ENCODE assay signal across 8 cellular contexts in genomic region chr1:161071886-161072371, GRCh38. TPM values are rescaled to one million over a fixed set of nuclear protein-coding genes. Genes with fewer than 3 reads are reported as not detected.
DNase-seq lines count a peak whose midpoint lies in the region; ATAC-seq, FAIRE-seq and TF ChIP-seq lines count a peak whose summit lies in the region.

No MANE protein-coding gene starts in this region.

- peaks cover 20% of the 10 kb centered on the region for H3K36me3 Mint-ChIP-seq in activated CD4-positive, alpha-beta T cell treated with anti-CD3 and anti-CD28 coated beads for 36 hours (ENCODE audit: low read depth)
- H3K36me3 Mint-ChIP-seq in naive thymus-derived CD4-positive, alpha-beta T cell, result peaks cover 3 to 25% (median 6%) of the 10 kb centered on the region in 5 donors

- H3K18ac ChIP-seq in H1 (ENCODE audit: extremely low read depth, low read length), result no peak overlapping the region

- no peaks in the 10 kb centered on the region for H3K79me1 ChIP-seq in H1 (ENCODE audit: low read depth, low read length)

- no peak overlapping the region for H4K91ac ChIP-seq in H1 (replicated peaks; ENCODE audit: insufficient read length, low read length)

- H3K9ac ChIP-seq in H1 (replicated peaks in 1 of 4; ENCODE audit: extremely low read depth in 1 of 4, low read depth in 3 of 4, low read length in 3 of 4), result no peak overlapping the region

- no peak overlapping the region for H2AK5ac ChIP-seq in H1 (ENCODE audit: low read depth, low read length)

- no peaks in the 10 kb centered on the region for H3K27me3 Mint-ChIP-seq in activated CD4-positive, alpha-beta T cell treated with anti-CD3 and anti-CD28 coated beads for 36 hours
- H3K27me3 Mint-ChIP-seq in naive thymus-derived CD4-positive, alpha-beta T cell, result no peaks in the 10 kb centered on the region

- H3K23ac ChIP-seq in H1 (ENCODE audit: insufficient read length), result no peak overlapping the region

- no peaks in the 10 kb centered on the region for H3K27me3 ChIP-seq in H1 (replicated peaks in 1 of 4; ENCODE audit: control insufficient read depth in 3 of 4, extremely low read depth in 1 of 4, insufficient read depth in 3 of 4, low read length in 3 of 4)
- no peaks in the 10 kb centered on the region for H3K27me3 ChIP-seq in naive thymus-derived CD4-positive, alpha-beta T cell (ENCODE audit: control insufficient read depth in 2 of 2, insufficient read depth in 2 of 2, low read length in 2 of 2)

- 0 out of 2 replicates have a peak overlapping the region, but pooled peaks have one; percentile 44 for H2BK5ac ChIP-seq in H1 (ENCODE audit: low read depth, low read length)

- H3K4me2 ChIP-seq in H1 (ENCODE audit: insufficient read depth in 1 of 2, low read depth in 2 of 2, low read length in 2 of 2), result no peak overlapping the region

- intact Hi-C loops in activated CD4-positive, alpha-beta T cell treated with anti-CD3 and anti-CD28 coated beads for 36 hours (cut with DNase I, micrococcal nuclease), result loop anchor here (1.0 to 5.0 kb wide), 3 partner anchors 25 to 67 kb away; partner anchors contain the start of gene TSTD1 (in 1 of the 2)
- intact Hi-C loops in naive thymus-derived CD4-positive, alpha-beta T cell (cut with micrococcal nuclease), result loop anchor here in 1 of 2 donors (1.0 kb wide), 1 partner anchor 67 kb away; no protein-coding TSS in a partner anchor

- peak overlapping the region; percentile 21 for H3K4ac ChIP-seq in H1 (replicated peaks; ENCODE audit: insufficient read length, low read depth, low read length)

- no peaks in the 10 kb centered on the region for H3K36me3 ChIP-seq in H1 (ENCODE audit: control insufficient read depth in 2 of 4, insufficient read depth in 4 of 4, low read length in 3 of 4)
- H3K36me3 ChIP-seq in naive thymus-derived CD4-positive, alpha-beta T cell (ENCODE audit: control insufficient read depth in 2 of 3, insufficient read depth in 3 of 3, low read length in 3 of 3), result peaks cover 0 to 8% (median 0%) of the 10 kb centered on the region in 3 experiments

- no peak for FAIRE-seq in H1 (lab: Jason Lieb, UNC)

- no peak for TF ChIP-seq POLR2A in H1 (IDR thresholded peaks at IDR 0.05; ENCODE audit: control extremely low read depth in 1 of 2, low read depth in 2 of 2, low read length in 2 of 2)

- peak overlapping the region; percentile 54 for H3K56ac ChIP-seq in H1 (replicated peaks; ENCODE audit: insufficient read length, low read depth, low read length)

- H3K27ac ChIP-seq in H1 (ENCODE audit: low read depth, low read length), result no peak overlapping the region
- H3K27ac ChIP-seq in naive thymus-derived CD4-positive, alpha-beta T cell (ENCODE audit: low read depth, low read length), result no peak overlapping the region

- no peak overlapping the region for H2BK120ac ChIP-seq in H1 (replicated peaks; ENCODE audit: low read depth, low read length)

- POLR2A ChIA-PET in activated CD4-positive, alpha-beta T cell treated with anti-CD3 and anti-CD28 coated beads for 36 hours (lab: Charles Lee), result no interaction called here
- POLR2A ChIA-PET in H1 (lab: Charles Lee; ENCODE audit: partially characterized antibody), result interaction anchor here (0.6 to 2.5 kb wide), 5 partner anchors 25 to 60 kb away, joined by 3 to 6 read pairs (median 3); partner anchors contain the start of genes DEDD and USF1
- POLR2A ChIA-PET in naive thymus-derived CD4-positive, alpha-beta T cell (lab: Charles Lee), result interaction anchor here (0.5 to 10.9 kb wide), 6 partner anchors 16 to 237 kb away, joined by 3 to 377 read pairs (median 20); partner anchors contain the start of genes DEDD, KLHDC9, TSTD1 and USF1

- H4K5ac ChIP-seq in H1 (ENCODE audit: insufficient read length, low read depth, low read length), result no peak overlapping the region

- no peak overlapping the region; the same call in 1 of the 2 replicates for H2BK15ac ChIP-seq in H1 (ENCODE audit: low read length)

- peak; percentile 72 to 84 (median 81) for TF ChIP-seq CTCF in H1 (IDR thresholded peaks at IDR 0.05; ENCODE audit: control extremely low read depth in 1 of 3, insufficient read depth in 1 of 3, low read depth in 1 of 3, low read length in 3 of 3)

- H3K79me2 ChIP-seq in H1 (ENCODE audit: control insufficient read depth in 1 of 2, insufficient read depth in 2 of 2, low read length in 2 of 2), result no peaks in the 10 kb centered on the region

- no peaks in the 10 kb centered on the region for H3K23me2 ChIP-seq in H1 (ENCODE audit: low read depth, low read length)

- no peak overlapping the region for H2BK20ac ChIP-seq in H1 (ENCODE audit: low read length)

- no peak for ATAC-seq in activated CD4-positive, alpha-beta T cell treated with anti-CD3 and anti-CD28 coated beads for 36 hours
- no peak for ATAC-seq in naive thymus-derived CD4-positive, alpha-beta T cell
- ATAC-seq in GM21528 (IDR thresholded peaks at IDR 0.05; ENCODE audit: low FRiP score, unreplicated experiment) (no peak), HG03460 (IDR thresholded peaks at IDR 0.05; ENCODE audit: unreplicated experiment) (no peak), GM21367 (IDR thresholded peaks at IDR 0.05; ENCODE audit: unreplicated experiment) (no peak)

- TF ChIP-seq EP300 in H1 (IDR thresholded peaks at IDR 0.05; ENCODE audit: borderline replicate concordance in 1 of 2, low read depth in 2 of 2, low read length in 2 of 2), result no peak

- no peak overlapping the region for H3K4me3 Mint-ChIP-seq in activated CD4-positive, alpha-beta T cell treated with anti-CD3 and anti-CD28 coated beads for 36 hours
- peak overlapping the region in 4 of 10 donors; percentile 11 to 46 (median 19) for H3K4me3 Mint-ChIP-seq in naive thymus-derived CD4-positive, alpha-beta T cell

- H3K9me3 ChIP-seq in H1 (ENCODE audit: insufficient read depth in 2 of 2, low read depth in 1 of 2, low read length in 1 of 2), result no peaks in the 10 kb centered on the region
- no peaks in the 10 kb centered on the region for H3K9me3 ChIP-seq in naive thymus-derived CD4-positive, alpha-beta T cell (ENCODE audit: control insufficient read depth in 2 of 3, low read length in 3 of 3)

- 84% methylated on average over 9 of the region's 9 CpGs; no CpG with 5 or more reads in 1 of the 2 experiments for WGBS in H1 (ENCODE audit: extremely low coverage in 1 of 2, insufficient coverage in 1 of 2, insufficient read length in 1 of 2, insufficient replicate concordance in 2 of 2, low coverage in 1 of 2, low lambda C conversion rate in 2 of 2, missing lambda C conversion rate in 1 of 2), 2 experiments

- H4K8ac ChIP-seq in H1 (ENCODE audit: extremely low read depth, insufficient read depth, low read length), result peak overlapping the region; percentile 45

- no peak overlapping the region for H3K4me3 ChIP-seq in H1 (ENCODE audit: extremely low read depth in 1 of 4, insufficient read depth in 2 of 4, low read depth in 3 of 4, low read length in 4 of 4)
- no peak overlapping the region for H3K4me3 ChIP-seq in naive thymus-derived CD4-positive, alpha-beta T cell (ENCODE audit: low read length)

- H4K20me1 ChIP-seq in H1 (replicated peaks in 1 of 2; ENCODE audit: control insufficient read depth in 1 of 2, insufficient read depth in 2 of 2, low read length in 2 of 2), result peaks cover 0 to 3% of the 10 kb centered on the region in 2 experiments

- peaks cover 35% of the 10 kb centered on the region for H3K4me1 Mint-ChIP-seq in activated CD4-positive, alpha-beta T cell treated with anti-CD3 and anti-CD28 coated beads for 36 hours
- H3K4me1 Mint-ChIP-seq in naive thymus-derived CD4-positive, alpha-beta T cell, result peaks cover 21 to 47% (median 42%) of the 10 kb centered on the region in 7 donors

- CTCF ChIA-PET in activated CD4-positive, alpha-beta T cell treated with anti-CD3 and anti-CD28 coated beads for 36 hours (lab: Charles Lee), result interaction anchor here (0.6 to 8.3 kb wide), 13 partner anchors 8 to 365 kb away, joined by 3 to 126 read pairs (median 3); partner anchors contain the start of genes KLHDC9 and PPOX
- CTCF ChIA-PET in H1 (lab: Charles Lee; ENCODE audit: partially characterized antibody), result interaction anchor here (0.6 to 17.8 kb wide), 23 partner anchors 11 to 703 kb away, joined by 3 to 282 read pairs (median 4); partner anchors contain the start of genes F11R, KLHDC9, LY9 and NECTIN4
- CTCF ChIA-PET in naive thymus-derived CD4-positive, alpha-beta T cell (lab: Charles Lee), result interaction anchor here (0.7 to 6.7 kb wide), 4 partner anchors 26 to 105 kb away, joined by 3 to 120 read pairs (median 39); partner anchors contain the start of genes KLHDC9, TSTD1 and USF1

- H3K4me1 ChIP-seq in H1 (replicated peaks in 1 of 4; ENCODE audit: control insufficient read depth in 3 of 4, insufficient read depth in 4 of 4, low read length in 3 of 4), result peaks cover 0 to 8% (median 3%) of the 10 kb centered on the region in 4 experiments; a peak in 3 of 7 replicates
- H3K4me1 ChIP-seq in naive thymus-derived CD4-positive, alpha-beta T cell (ENCODE audit: control insufficient read depth in 2 of 2, insufficient read depth in 2 of 2, low read length in 2 of 2), result peaks cover 19 to 31% of the 10 kb centered on the region in 2 donors

- DNase-seq in GDM1 (lab: John Stamatoyannopoulos, UW) (peak; percentile 62), M059J (ENCODE audit: low read depth) (peak; percentile 46), H1 (ENCODE audit: low read depth in 1 of 2, low spot score in 2 of 2) (peak; percentile 33 to 65)
- peak; percentile 75 for DNase-seq in activated CD4-positive, alpha-beta T cell treated with anti-CD3 and anti-CD28 coated beads for 36 hours
- DNase-seq in naive thymus-derived CD4-positive, alpha-beta T cell, result peak; percentile 18 to 50 (median 43)

- H3K14ac ChIP-seq in H1 (ENCODE audit: insufficient read length), result no peak overlapping the region

- peak overlapping the region; percentile 19 for H3K27ac Mint-ChIP-seq in activated CD4-positive, alpha-beta T cell treated with anti-CD3 and anti-CD28 coated beads for 36 hours
- peak overlapping the region; percentile 27 to 99 (median 91) for H3K27ac Mint-ChIP-seq in naive thymus-derived CD4-positive, alpha-beta T cell

- no peak overlapping the region for H2AFZ ChIP-seq in H1 (ENCODE audit: low read length)

- peak; percentile 66 to 81 for TF ChIP-seq RAD21 in H1 (IDR thresholded peaks at IDR 0.05 in 1 of 2, conservative IDR thresholded peaks at IDR 0.05 in 1 of 2; ENCODE audit: low read depth in 2 of 2, low read length in 2 of 2)

- H2BK12ac ChIP-seq in H1 (ENCODE audit: low read depth, low read length), result 0 out of 2 replicates have a peak overlapping the region, but pooled peaks have one; percentile 84

- H3K9me3 Mint-ChIP-seq in activated CD4-positive, alpha-beta T cell treated with anti-CD3 and anti-CD28 coated beads for 36 hours (ENCODE audit: low read depth), result peaks cover 2% of the 10 kb centered on the region
- peaks cover 0 to 1% (median 0%) of the 10 kb centered on the region in 11 donors for H3K9me3 Mint-ChIP-seq in naive thymus-derived CD4-positive, alpha-beta T cell

RNA-seq across cellular contexts. Expression of gene ARHGAP30, which starts 2.2 kb away (rescaled TPM):
- total RNA-seq in M059J (2014; rRNA removed; shearing (Covaris generic)), result 0.12 TPM in 1 of 2 replicates, not detected in the other
- 100 to 1,000 TPM; 125 to 165 TPM for total RNA-seq in activated CD4-positive, alpha-beta T cell treated with anti-CD3 and anti-CD28 coated beads for 36 hours
- total RNA-seq in H1 (2021; fragmentation: NEBNext Ultra II Directional; extraction: Animal tissue kit (Norgen Biotek cat#: 25700)), result 0.39 and 0.40 TPM in 2 replicates
- 0.27 and 0.50 TPM in 2 replicates for polyA plus RNA-seq in H1 (2011; rRNA removed)
- polyA plus RNA-seq in H1 (2011; cell fraction: cytosol; rRNA removed), result 0.66 TPM
- 0.57 TPM for polyA plus RNA-seq in H1 (2011; cell fraction: nucleus; rRNA removed)
- polyA plus RNA-seq in H1 (2012, experiment 1 of 2), result 0.42 to 0.74 TPM (median 0.62 TPM) in 4 replicates
- 0.13 TPM for polyA plus RNA-seq in H1 (2012, experiment 2 of 2)
- 0.08 TPM for polyA plus RNA-seq in H1 (2013, experiment 1 of 2)
- polyA plus RNA-seq in H1 (2013, experiment 2 of 2), result 0.09 TPM
- polyA minus RNA-seq in H1 (2011; rRNA and poly(A)+ RNA removed), result 0.44 and 0.49 TPM in 2 replicates
- not detected for polyA minus RNA-seq in H1 (2011; cell fraction: cytosol; rRNA and poly(A)+ RNA removed)
- polyA minus RNA-seq in H1 (2011; cell fraction: nucleus; rRNA and poly(A)+ RNA removed), result 0.30 TPM
- total RNA-seq in naive thymus-derived CD4-positive, alpha-beta T cell, result 100 to 1,000 TPM; 152 to 291 (median 235) TPM
- polyA plus RNA-seq in naive thymus-derived CD4-positive, alpha-beta T cell, result 100 to 1,000 TPM; 128 to 258 TPM

RNA-seq across cellular contexts. Expression of gene NECTIN4, which starts 17.4 kb away (rescaled TPM):
- not detected in 2 replicates for total RNA-seq in M059J (2014; rRNA removed; shearing (Covaris generic))
- not detected for total RNA-seq in activated CD4-positive, alpha-beta T cell treated with anti-CD3 and anti-CD28 coated beads for 36 hours
- total RNA-seq in H1 (2021; fragmentation: NEBNext Ultra II Directional; extraction: Animal tissue kit (Norgen Biotek cat#: 25700)), result 0.19 and 0.29 TPM in 2 replicates
- polyA plus RNA-seq in H1 (2011; rRNA removed), result 0.71 and 0.86 TPM in 2 replicates
- polyA plus RNA-seq in H1 (2011; cell fraction: cytosol; rRNA removed), result 1.4 TPM
- polyA plus RNA-seq in H1 (2011; cell fraction: nucleus; rRNA removed), result 0.16 TPM
- polyA plus RNA-seq in H1 (2012, experiment 1 of 2), result 0.69 to 0.89 TPM (median 0.76 TPM) in 4 replicates
- polyA plus RNA-seq in H1 (2012, experiment 2 of 2), result 0.31 TPM
- 0.18 TPM for polyA plus RNA-seq in H1 (2013, experiment 1 of 2)
- polyA plus RNA-seq in H1 (2013, experiment 2 of 2), result 0.11 TPM
- 0.95 and 1.2 TPM in 2 replicates for polyA minus RNA-seq in H1 (2011; rRNA and poly(A)+ RNA removed)
- polyA minus RNA-seq in H1 (2011; cell fraction: cytosol; rRNA and poly(A)+ RNA removed), result not detected
- 0.80 TPM for polyA minus RNA-seq in H1 (2011; cell fraction: nucleus; rRNA and poly(A)+ RNA removed)
- not detected for total RNA-seq in naive thymus-derived CD4-positive, alpha-beta T cell
- not detected for polyA plus RNA-seq in naive thymus-derived CD4-positive, alpha-beta T cell

RNA-seq across cellular contexts. Expression of gene USF1, which starts 26.2 kb away (rescaled TPM):
- 82.7 and 89.0 TPM in 2 replicates for total RNA-seq in M059J (2014; rRNA removed; shearing (Covaris generic))
- 10 to 100 TPM; 34.5 to 42.8 TPM for total RNA-seq in activated CD4-positive, alpha-beta T cell treated with anti-CD3 and anti-CD28 coated beads for 36 hours
- total RNA-seq in H1 (2021; fragmentation: NEBNext Ultra II Directional; extraction: Animal tissue kit (Norgen Biotek cat#: 25700)), result 68.9 and 74.6 TPM in 2 replicates
- 45.7 and 50.3 TPM in 2 replicates for polyA plus RNA-seq in H1 (2011; rRNA removed)
- polyA plus RNA-seq in H1 (2011; cell fraction: cytosol; rRNA removed), result 44.0 TPM
- polyA plus RNA-seq in H1 (2011; cell fraction: nucleus; rRNA removed), result 137 TPM
- 48.6 to 69.9 TPM (median 68.1 TPM) in 4 replicates for polyA plus RNA-seq in H1 (2012, experiment 1 of 2)
- polyA plus RNA-seq in H1 (2012, experiment 2 of 2), result 51.8 TPM
- 31.1 TPM for polyA plus RNA-seq in H1 (2013, experiment 1 of 2)
- 31.4 TPM for polyA plus RNA-seq in H1 (2013, experiment 2 of 2)
- polyA minus RNA-seq in H1 (2011; rRNA and poly(A)+ RNA removed), result 133 and 196 TPM in 2 replicates
- 47.3 TPM for polyA minus RNA-seq in H1 (2011; cell fraction: cytosol; rRNA and poly(A)+ RNA removed)
- polyA minus RNA-seq in H1 (2011; cell fraction: nucleus; rRNA and poly(A)+ RNA removed), result 38.2 TPM
- total RNA-seq in naive thymus-derived CD4-positive, alpha-beta T cell, result 100 to 1,000 TPM in 1 of 5 experiments, 10 to 100 TPM in 4; 71.6 to 115 (median 91.7) TPM
- 1 to 10 TPM; 3.9 to 5.5 TPM for polyA plus RNA-seq in naive thymus-derived CD4-positive, alpha-beta T cell

RNA-seq across cellular contexts. Expression of gene KLHDC9, which starts 26.2 kb away (rescaled TPM):
- total RNA-seq in M059J (2014; rRNA removed; shearing (Covaris generic)), result 3.0 and 3.9 TPM in 2 replicates
- under 1 TPM; 0.39 to 0.50 TPM for total RNA-seq in activated CD4-positive, alpha-beta T cell treated with anti-CD3 and anti-CD28 coated beads for 36 hours
- total RNA-seq in H1 (2021; fragmentation: NEBNext Ultra II Directional; extraction: Animal tissue kit (Norgen Biotek cat#: 25700)), result 4.0 and 6.5 TPM in 2 replicates
- polyA plus RNA-seq in H1 (2011; rRNA removed), result 15.6 and 18.0 TPM in 2 replicates
- 13.7 TPM for polyA plus RNA-seq in H1 (2011; cell fraction: cytosol; rRNA removed)
- polyA plus RNA-seq in H1 (2011; cell fraction: nucleus; rRNA removed), result 23.2 TPM
- 7.0 to 10.7 TPM (median 8.3 TPM) in 4 replicates for polyA plus RNA-seq in H1 (2012, experiment 1 of 2)
- polyA plus RNA-seq in H1 (2012, experiment 2 of 2), result 10.4 TPM
- 6.8 TPM for polyA plus RNA-seq in H1 (2013, experiment 1 of 2)
- polyA plus RNA-seq in H1 (2013, experiment 2 of 2), result 6.3 TPM
- polyA minus RNA-seq in H1 (2011; rRNA and poly(A)+ RNA removed), result 3.7 and 6.6 TPM in 2 replicates
- 3.1 TPM for polyA minus RNA-seq in H1 (2011; cell fraction: cytosol; rRNA and poly(A)+ RNA removed)
- 4.4 TPM for polyA minus RNA-seq in H1 (2011; cell fraction: nucleus; rRNA and poly(A)+ RNA removed)
- 1 to 10 TPM in 1 of 5 experiments, under 1 TPM in 1, not detected in 3; 0.40 to 1.1 TPM for total RNA-seq in naive thymus-derived CD4-positive, alpha-beta T cell
- polyA plus RNA-seq in naive thymus-derived CD4-positive, alpha-beta T cell, result under 1 TPM in 1 of 2 donors, not detected in 1; 0.74 TPM

RNA-seq across cellular contexts. Expression of gene TSTD1, which starts 33.2 kb away (rescaled TPM):
- total RNA-seq in M059J (2014; rRNA removed; shearing (Covaris generic)), result 0.27 and 0.44 TPM in 2 replicates
- total RNA-seq in activated CD4-positive, alpha-beta T cell treated with anti-CD3 and anti-CD28 coated beads for 36 hours, result 10 to 100 TPM; 26.0 to 42.8 TPM
- total RNA-seq in H1 (2021; fragmentation: NEBNext Ultra II Directional; extraction: Animal tissue kit (Norgen Biotek cat#: 25700)), result 60.4 and 60.9 TPM in 2 replicates
- 314 and 360 TPM in 2 replicates for polyA plus RNA-seq in H1 (2011; rRNA removed)
- 233 TPM for polyA plus RNA-seq in H1 (2011; cell fraction: cytosol; rRNA removed)
- 138 TPM for polyA plus RNA-seq in H1 (2011; cell fraction: nucleus; rRNA removed)
- 57.6 to 120 TPM (median 104 TPM) in 4 replicates for polyA plus RNA-seq in H1 (2012, experiment 1 of 2)
- polyA plus RNA-seq in H1 (2012, experiment 2 of 2), result 148 TPM
- 135 TPM for polyA plus RNA-seq in H1 (2013, experiment 1 of 2)
- 134 TPM for polyA plus RNA-seq in H1 (2013, experiment 2 of 2)
- 8.8 and 15.5 TPM in 2 replicates for polyA minus RNA-seq in H1 (2011; rRNA and poly(A)+ RNA removed)
- 20.8 TPM for polyA minus RNA-seq in H1 (2011; cell fraction: cytosol; rRNA and poly(A)+ RNA removed)
- 26.1 TPM for polyA minus RNA-seq in H1 (2011; cell fraction: nucleus; rRNA and poly(A)+ RNA removed)
- 10 to 100 TPM; 49.8 to 84.0 (median 58.2) TPM for total RNA-seq in naive thymus-derived CD4-positive, alpha-beta T cell
- 100 to 1,000 TPM; 349 to 494 TPM for polyA plus RNA-seq in naive thymus-derived CD4-positive, alpha-beta T cell

Comparison
In these comparisons a context has a peak if more than half of its experiments do, and no peak if none do; other contexts are left out.
1. RNA of gene ARHGAP30, which starts 2.2 kb away (total RNA-seq): 152 to 291 TPM in naive thymus-derived CD4-positive, alpha-beta T cell and 125 to 165 TPM in activated CD4-positive, alpha-beta T cell treated with anti-CD3 and anti-CD28 coated beads for 36 hours; 0.39 to 0.40 TPM in H1 and 0.12 TPM in M059J; every median in the first group is over 10 times any median in the second.
2. Peak in every context shown above with its lines, with median percentiles within 50 percentile points of each other: DNase-seq.